22 cellular contexts compared by ENCODE assay signal in the genomic region with DNA sequence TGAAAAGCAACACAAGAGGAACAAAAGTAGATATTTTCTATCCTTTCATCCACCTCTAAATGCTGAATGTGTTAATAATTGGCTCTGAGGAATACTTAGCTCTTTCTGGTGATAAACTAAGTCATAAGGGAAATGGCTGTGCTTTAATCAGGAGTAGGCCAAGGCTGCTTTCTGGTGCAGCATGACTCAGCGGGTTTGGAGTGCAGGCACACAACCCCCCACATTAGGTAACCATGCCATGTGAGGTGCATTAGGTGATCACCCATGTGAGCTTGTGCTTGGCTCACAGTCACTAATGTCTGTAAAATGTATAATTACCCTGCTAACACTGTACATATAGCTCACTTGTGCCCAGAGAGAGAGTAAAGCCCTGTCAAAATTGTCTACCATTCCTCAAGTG. TPM values are rescaled to one million over a fixed set of nuclear protein-coding genes. Genes with fewer than 3 reads are reported as not detected.
A peak's percentile ranks its signal among the peaks of the same experiment; 100 is the strongest.
DNase-seq lines count a peak whose midpoint lies in the region; ATAC-seq and TF ChIP-seq lines count a peak whose summit lies in the region.
"Had no signal": no experiment of that assay in that cellular context is flagged by ENCODE, and none has a peak within 500 bp of the region (broad histone marks: within the 10 kb centered on the region; RNA-seq: fewer than 3 reads in every experiment).

No MANE protein-coding gene starts in this region.

- H3K4me3 ChIP-seq in breast epithelium (no peak overlapping the region), fibroblast of the aortic adventitia (ENCODE audit: low read depth, low read length) (no peak overlapping the region)
- H3K4me3 ChIP-seq: BLaER1, esophagus squamous epithelium had no signal

- H3K36me3 ChIP-seq in breast epithelium: no peaks in the 10 kb centered on the region
- H3K36me3 ChIP-seq: BLaER1, esophagus squamous epithelium had no signal

- no peaks in the 10 kb centered on the region for H3K9me3 ChIP-seq in breast epithelium
- H3K9me3 ChIP-seq: esophagus squamous epithelium had no signal

- no peak overlapping the region for H3K27ac ChIP-seq in breast epithelium
- H3K27ac ChIP-seq: BLaER1, esophagus squamous epithelium, VCaP had no signal

- no peak for TF ChIP-seq CTCF in MCF 10A (IDR thresholded peaks at IDR 0.05; ENCODE audit: unreplicated experiment)
- TF ChIP-seq CTCF in breast epithelium (IDR thresholded peaks at IDR 0.05): no peak
- no peak for TF ChIP-seq CTCF in fibroblast of the aortic adventitia (IDR thresholded peaks at IDR 0.05; ENCODE audit: insufficient read depth, low read length)

- peak overlapping the region; percentile 49 for H3K27ac Mint-ChIP-seq in MCF 10A (ENCODE audit: low read depth, unreplicated experiment)
- H3K27ac Mint-ChIP-seq: activated CD4-positive, alpha-beta memory T cell treated with anti-CD3 and anti-CD28 coated beads for 36 hours; brain; stimulated activated naive B cell treated with anti-CD40 and anti-IgM and Interleukin-4, amounts not matched to agents 10 μg/mL and 1 μg/mL and 100 μg/mL, for 72 hours had no signal

- no peaks in the 10 kb centered on the region for H3K4me1 ChIP-seq in breast epithelium
- H3K4me1 ChIP-seq: BLaER1, esophagus squamous epithelium had no signal

- DNase-seq in MCF 10A (ENCODE audit: unreplicated experiment) (peak; percentile 49), breast epithelium (ENCODE audit: low spot score in 2 of 2) (no peak), astrocyte of the hippocampus (ENCODE audit: low read depth, low spot score) (peak; percentile 4), fibroblast of the aortic adventitia (ENCODE audit: low read depth) (peak; percentile 17), globus pallidus (ENCODE audit: low spot score) (no peak), NCI-H1048 (lab: John Stamatoyannopoulos, UW) (no peak)
- DNase-seq: activated CD4-positive, alpha-beta memory T cell treated with anti-CD3 and anti-CD28 coated beads for 36 hours; activated T-cell treated with anti-CD3 and anti-CD28 coated beads, Interleukin-2, amount 50 U/mL, for 4 hours; esophagus squamous epithelium; GF-D8; HCEC 1CT; NCI-H1694; NCI-H446 treated with DMSO at 0.1 percent for 48 hours; stimulated activated CD4-positive, alpha-beta T cell treated with anti-CD3 and anti-CD28 coated beads, Interleukin-15, amount 100 ng/mL, for 24 hours; stimulated activated naive B cell treated with anti-CD40 and anti-IgM and Interleukin-4, amounts not matched to agents 10 μg/mL and 1 μg/mL and 100 μg/mL, for 72 hours had no signal

- peaks cover 5% of the 10 kb centered on the region for H3K9me3 Mint-ChIP-seq in MCF 10A (ENCODE audit: unreplicated experiment)

- intact Hi-C loops in MCF 10A (cut with micrococcal nuclease) (no loop called here), breast epithelium (cut with DNase I; ENCODE audit: low total_unique reads) (no loop called here)

- CTCF ChIA-PET in MCF 10A (lab: Yijun Ruan, JAX): interaction anchor here (1.2 to 1.4 kb wide), 4 partner anchors 11 to 103 kb away, joined by 3 to 5 read pairs (median 3); no protein-coding TSS in a partner anchor

- POLR2A ChIA-PET in MCF 10A (lab: Yijun Ruan, JAX): interaction anchor here (1.0 to 2.1 kb wide), 3 partner anchors 9 to 18 kb away, joined by 4 to 6 read pairs (median 5); no protein-coding TSS in a partner anchor

- no TSS peak for BruUV-seq in MCF 10A (replicated peaks; lab: Mats Ljungman, UMichigan)

- no peak for TF ChIP-seq POLR2A in breast epithelium (IDR thresholded peaks at IDR 0.05)

- H3K27me3 Mint-ChIP-seq in MCF 10A (ENCODE audit: insufficient read depth, unreplicated experiment): no peaks in the 10 kb centered on the region

- no peak overlapping the region for H3K4me3 Mint-ChIP-seq in MCF 10A (ENCODE audit: unreplicated experiment)
- H3K4me3 Mint-ChIP-seq: activated CD4-positive, alpha-beta memory T cell treated with anti-CD3 and anti-CD28 coated beads for 36 hours; activated T-cell treated with anti-CD3 and anti-CD28 coated beads, Interleukin-2, amount 50 U/mL, for 4 hours; brain; stimulated activated naive B cell treated with anti-CD40 and anti-IgM and Interleukin-4, amounts not matched to agents 10 μg/mL and 1 μg/mL and 100 μg/mL, for 72 hours had no signal

- H3K4me1 Mint-ChIP-seq in MCF 10A (ENCODE audit: insufficient read depth, unreplicated experiment): peaks cover 8% of the 10 kb centered on the region
- H3K4me1 Mint-ChIP-seq: brain; stimulated activated naive B cell treated with anti-CD40 and anti-IgM and Interleukin-4, amounts not matched to agents 10 μg/mL and 1 μg/mL and 100 μg/mL, for 72 hours had no signal

- H3K36me3 Mint-ChIP-seq in MCF 10A (ENCODE audit: insufficient read depth, unreplicated experiment): no peaks in the 10 kb centered on the region
- H3K36me3 Mint-ChIP-seq: brain; stimulated activated naive B cell treated with anti-CD40 and anti-IgM and Interleukin-4, amounts not matched to agents 10 μg/mL and 1 μg/mL and 100 μg/mL, for 72 hours had no signal

- H3K27me3 ChIP-seq in breast epithelium: no peaks in the 10 kb centered on the region
- H3K27me3 ChIP-seq: BLaER1, esophagus squamous epithelium had no signal

- ATAC-seq in HG02884 (IDR thresholded peaks at IDR 0.05; ENCODE audit: unreplicated experiment): no peak
- ATAC-seq in HG03442 (IDR thresholded peaks at IDR 0.05; ENCODE audit: unreplicated experiment): no peak
- ATAC-seq: activated naive CD4-positive, alpha-beta T cell treated with anti-CD3 and anti-CD28 coated beads, Interleukin-2, amount 50 U/mL, for 72 hours; activated T-cell treated with anti-CD3 and anti-CD28 coated beads, Interleukin-2, amount 50 U/mL, for 4 hours; Right ventricle myocardium inferior; stimulated activated naive B cell treated with anti-CD40 and anti-IgM and Interleukin-4, amounts not matched to agents 10 μg/mL and 1 μg/mL and 100 μg/mL, for 72 hours had no signal

RNA-seq across cellular contexts. Expression of a gene that starts 57.2 kb away (rescaled TPM):
- total RNA-seq in MCF 10A (2022): 17.6 and 19.4 TPM in 2 replicates
- 10 to 100 TPM; 19.7 to 28.2 (median 21.6) TPM for total RNA-seq in breast epithelium
- 23.5 and 28.8 TPM in 2 replicates for total RNA-seq in fibroblast of the aortic adventitia (ENCODE audit: low replicate concordance)

Comparison
In these comparisons a context has a peak if more than half of its experiments do, and no peak if none do; other contexts are left out.
1. DNase-seq: peak in MCF 10A (single experiment), astrocyte of the hippocampus (single experiment) and fibroblast of the aortic adventitia (single experiment); none in breast epithelium (0 of 2), globus pallidus (single experiment) and NCI-H1048 (single experiment).